25 cellular contexts compared by ENCODE assay signal in the genomic region with DNA sequence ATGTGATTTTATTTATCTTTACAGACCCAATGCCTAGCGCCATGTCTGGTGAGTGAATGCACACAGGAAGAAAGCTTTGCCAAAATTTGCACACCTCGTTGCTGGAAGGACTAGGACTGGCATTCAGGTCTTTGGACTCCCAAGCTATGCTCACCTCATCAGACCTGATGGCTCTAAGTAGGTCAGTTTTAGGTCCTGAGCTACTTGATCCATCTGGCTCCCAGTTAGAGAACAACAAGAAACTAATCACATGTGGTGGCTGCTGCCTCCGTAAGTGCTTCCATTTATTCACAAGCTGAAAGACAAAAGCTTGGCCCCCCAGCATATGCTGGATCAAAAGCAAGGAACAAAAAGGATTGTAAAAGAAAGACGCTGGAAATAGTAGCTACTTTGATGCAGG.
"Had no signal": no experiment of that assay in that cellular context is flagged by ENCODE, and none has a peak within 500 bp of the region (broad histone marks: within the 10 kb centered on the region; RNA-seq: fewer than 3 reads in every experiment).

No MANE protein-coding gene starts in this region.

- H3K9me3 Mint-ChIP-seq: activated CD4-positive, alpha-beta memory T cell treated with anti-CD3 and anti-CD28 coated beads, Interleukin-2, amount 10 ng/mL, durations not matched to agents 7 days and 5 days; activated naive CD4-positive, alpha-beta T cell treated with anti-CD3 and anti-CD28 coated beads for 36 hours had no signal

- H3K27ac Mint-ChIP-seq: activated CD4-positive, alpha-beta memory T cell treated with anti-CD3 and anti-CD28 coated beads, Interleukin-2, amount 10 ng/mL, durations not matched to agents 7 days and 5 days; activated CD4-positive, alpha-beta T cell treated with anti-CD3 and anti-CD28 coated beads for 36 hours; activated naive CD4-positive, alpha-beta T cell treated with anti-CD3 and anti-CD28 coated beads for 36 hours; activated naive CD8-positive, alpha-beta T cell; activated T-helper 17 cell treated with anti-CD3 and anti-CD28 coated beads, Interleukin-2, amount 50 U/mL, for 72 hours had no signal

- H3K27ac ChIP-seq: brain microvascular endothelial cell, cardiac muscle cell, SK-N-MC, VCaP had no signal

- H3K36me3 Mint-ChIP-seq: activated naive CD8-positive, alpha-beta T cell had no signal

- ATAC-seq: activated CD4-positive, alpha-beta T cell treated with anti-CD3 and anti-CD28 coated beads for 36 hours; activated T-helper 17 cell treated with anti-CD3 and anti-CD28 coated beads, Interleukin-2, amount 50 U/mL, for 72 hours; Panc1; Right ventricle myocardium inferior had no signal

- H3K36me3 ChIP-seq: brain microvascular endothelial cell, cardiac muscle cell had no signal

- H3K4me1 Mint-ChIP-seq: activated CD4-positive, alpha-beta memory T cell treated with anti-CD3 and anti-CD28 coated beads, Interleukin-2, amount 10 ng/mL, durations not matched to agents 7 days and 5 days; activated CD4-positive, alpha-beta T cell treated with anti-CD3 and anti-CD28 coated beads for 36 hours had no signal

- H3K27me3 ChIP-seq: brain microvascular endothelial cell had no signal

- H3K4me3 ChIP-seq: cardiac muscle cell, SK-N-MC had no signal

- DNase-seq: activated CD4-positive, alpha-beta memory T cell treated with anti-CD3 and anti-CD28 coated beads, Interleukin-2, amount 10 ng/mL, durations not matched to agents 7 days and 5 days; activated CD4-positive, alpha-beta T cell treated with anti-CD3 and anti-CD28 coated beads for 36 hours; activated CD4-positive, alpha-beta T cell treated with anti-CD3 and anti-CD28 coated beads, Interleukin-2, amount 50 U/mL, for 1 hour; activated gamma-delta T cell; activated naive CD4-positive, alpha-beta T cell treated with anti-CD3 and anti-CD28 coated beads for 36 hours; activated T-cell treated with anti-CD3 and anti-CD28 coated beads for 4 hours; activated T-cell treated with anti-CD3 and anti-CD28 coated beads, Interleukin-2, amount 50 U/mL, for 48 hours; amygdala; brain microvascular endothelial cell; MM.1S; NCI-H1105; NCI-H1436; NCI-H187; NCI-H2081 treated with DMSO at 0.1 percent for 48 hours; NCI-H446; OCI-M1; RPMI8226; T-helper 1 cell had no signal

- H3K4me3 Mint-ChIP-seq: activated CD4-positive, alpha-beta memory T cell treated with anti-CD3 and anti-CD28 coated beads, Interleukin-2, amount 10 ng/mL, durations not matched to agents 7 days and 5 days; activated CD4-positive, alpha-beta T cell treated with anti-CD3 and anti-CD28 coated beads for 36 hours; activated naive CD4-positive, alpha-beta T cell treated with anti-CD3 and anti-CD28 coated beads for 36 hours; activated naive CD8-positive, alpha-beta T cell; activated T-helper 17 cell treated with anti-CD3 and anti-CD28 coated beads, Interleukin-2, amount 50 U/mL, for 72 hours had no signal
